In the genomic region with DNA sequence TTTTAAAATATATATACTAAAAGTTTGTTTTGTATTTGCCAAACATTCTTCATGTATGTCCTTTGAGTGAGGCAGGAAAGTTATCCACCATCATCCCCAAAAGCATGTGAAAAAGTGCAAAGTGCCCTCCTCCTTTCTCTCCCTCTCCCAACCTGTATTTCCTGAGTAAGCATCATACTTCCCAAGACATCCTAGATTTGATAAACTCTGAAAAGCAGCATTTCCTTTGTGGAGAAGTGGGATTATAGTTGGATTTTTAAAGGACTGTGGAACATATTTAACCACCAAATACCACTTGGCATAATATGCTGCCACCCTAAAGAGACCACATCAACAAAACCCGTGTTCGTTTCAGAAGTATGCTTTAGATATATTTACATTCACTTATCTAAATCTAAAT, we compare ENCODE assay signal across 9 cellular contexts. TPM values are rescaled to one million over a fixed set of nuclear protein-coding genes. Genes with fewer than 3 reads are reported as not detected.
DNase-seq lines count a peak whose midpoint lies in the region; ATAC-seq and TF ChIP-seq lines count a peak whose summit lies in the region.
"Had no signal": no experiment of that assay in that cellular context is flagged by ENCODE, and none has a peak within 500 bp of the region (broad histone marks: within the 10 kb centered on the region; RNA-seq: fewer than 3 reads in every experiment).

No MANE protein-coding gene starts in this region.

- TF ChIP-seq CTCF in endothelial cell (IDR thresholded peaks at IDR 0.05; ENCODE audit: unreplicated experiment) (no peak), upper lobe of left lung (IDR thresholded peaks at IDR 0.05) (no peak)

- no peak overlapping the region for H3K4me3 ChIP-seq in naive thymus-derived CD4-positive, alpha-beta T cell (ENCODE audit: low read length)
- H3K4me3 ChIP-seq in upper lobe of left lung = peak overlapping the region in 3 of 4 donors; percentile 39 to 51 (median 49)

- peaks cover 0 to 21% (median 5%) of the 10 kb centered on the region in 3 experiments for H3K36me3 ChIP-seq in naive thymus-derived CD4-positive, alpha-beta T cell (ENCODE audit: control insufficient read depth in 2 of 3, insufficient read depth in 3 of 3, low read length in 3 of 3)
- peaks cover 10 to 18% (median 14%) of the 10 kb centered on the region in 4 donors for H3K36me3 ChIP-seq in upper lobe of left lung

- peaks cover 0 to 24% of the 10 kb centered on the region in 2 donors for H3K4me1 ChIP-seq in naive thymus-derived CD4-positive, alpha-beta T cell (ENCODE audit: control insufficient read depth in 2 of 2, insufficient read depth in 2 of 2, low read length in 2 of 2)
- peaks cover 3 to 17% (median 7%) of the 10 kb centered on the region in 4 donors for H3K4me1 ChIP-seq in upper lobe of left lung

- POLR2A ChIA-PET in naive thymus-derived CD4-positive, alpha-beta T cell (lab: Charles Lee) = interaction anchor here (1.8 kb wide), 1 partner anchor 100 kb away, joined by 7 read pairs; no protein-coding TSS in a partner anchor
- POLR2A ChIA-PET in activated CD4-positive, alpha-beta memory T cell treated with anti-CD3 and anti-CD28 coated beads, Interleukin-2, amount 10 ng/mL, durations not matched to agents 7 days and 5 days (lab: Charles Lee) = no interaction called here

- H3K4me1 Mint-ChIP-seq in activated naive CD4-positive, alpha-beta T cell treated with anti-CD3 and anti-CD28 coated beads, Interleukin-2, amount 50 U/mL, for 24 hours = peaks cover 52% of the 10 kb centered on the region
- H3K4me1 Mint-ChIP-seq in activated naive CD4-positive, alpha-beta T cell treated with anti-CD3 and anti-CD28 coated beads, Interleukin-2, amount 10 ng/mL, durations not matched to agents 7 days and 5 days = peaks cover 56% of the 10 kb centered on the region
- peaks cover 21% of the 10 kb centered on the region for H3K4me1 Mint-ChIP-seq in endothelial cell (ENCODE audit: unreplicated experiment)
- peaks cover 18 to 67% (median 51%) of the 10 kb centered on the region in 7 donors for H3K4me1 Mint-ChIP-seq in naive thymus-derived CD4-positive, alpha-beta T cell
- H3K4me1 Mint-ChIP-seq in activated CD4-positive, alpha-beta memory T cell treated with anti-CD3 and anti-CD28 coated beads, Interleukin-2, amount 10 ng/mL, durations not matched to agents 7 days and 5 days = peaks cover 42% of the 10 kb centered on the region

- no peak for ATAC-seq in naive thymus-derived CD4-positive, alpha-beta T cell
- no peak for ATAC-seq in upper lobe of left lung (ENCODE audit: low FRiP score in 2 of 2)
- ATAC-seq in GM18907 (IDR thresholded peaks at IDR 0.05; ENCODE audit: unreplicated experiment) = no peak

- H3K27ac ChIP-seq in naive thymus-derived CD4-positive, alpha-beta T cell (ENCODE audit: low read depth, low read length) = no peak overlapping the region
- H3K27ac ChIP-seq in upper lobe of left lung = peak overlapping the region in 2 of 4 donors; percentile 0 to 44

- H3K27me3 ChIP-seq in naive thymus-derived CD4-positive, alpha-beta T cell (ENCODE audit: control insufficient read depth in 2 of 2, insufficient read depth in 2 of 2, low read length in 2 of 2) = no peaks in the 10 kb centered on the region
- H3K27me3 ChIP-seq in upper lobe of left lung = no peaks in the 10 kb centered on the region

- no peaks in the 10 kb centered on the region for H3K27me3 Mint-ChIP-seq in activated naive CD4-positive, alpha-beta T cell treated with anti-CD3 and anti-CD28 coated beads, Interleukin-2, amount 50 U/mL, for 24 hours
- H3K27me3 Mint-ChIP-seq in activated naive CD4-positive, alpha-beta T cell treated with anti-CD3 and anti-CD28 coated beads, Interleukin-2, amount 10 ng/mL, durations not matched to agents 7 days and 5 days = no peaks in the 10 kb centered on the region
- H3K27me3 Mint-ChIP-seq in endothelial cell (ENCODE audit: unreplicated experiment) = peaks cover 1% of the 10 kb centered on the region
- no peaks in the 10 kb centered on the region for H3K27me3 Mint-ChIP-seq in naive thymus-derived CD4-positive, alpha-beta T cell
- H3K27me3 Mint-ChIP-seq in activated CD4-positive, alpha-beta memory T cell treated with anti-CD3 and anti-CD28 coated beads, Interleukin-2, amount 10 ng/mL, durations not matched to agents 7 days and 5 days = no peaks in the 10 kb centered on the region

- DNase-seq in activated naive CD4-positive, alpha-beta T cell treated with anti-CD3 and anti-CD28 coated beads, Interleukin-2, amount 10 ng/mL, durations not matched to agents 7 days and 5 days = no peak
- DNase-seq in endothelial cell (ENCODE audit: low spot score) = no peak
- DNase-seq in naive thymus-derived CD4-positive, alpha-beta T cell = no peak
- DNase-seq in upper lobe of left lung = no peak
- DNase-seq in T-helper 1 cell = no peak
- DNase-seq in activated CD4-positive, alpha-beta memory T cell treated with anti-CD3 and anti-CD28 coated beads, Interleukin-2, amount 10 ng/mL, durations not matched to agents 7 days and 5 days = no peak
- DNase-seq: NCI-H1092 had no signal

- H3K9me3 Mint-ChIP-seq in activated naive CD4-positive, alpha-beta T cell treated with anti-CD3 and anti-CD28 coated beads, Interleukin-2, amount 50 U/mL, for 24 hours = no peaks in the 10 kb centered on the region
- no peaks in the 10 kb centered on the region for H3K9me3 Mint-ChIP-seq in activated naive CD4-positive, alpha-beta T cell treated with anti-CD3 and anti-CD28 coated beads, Interleukin-2, amount 10 ng/mL, durations not matched to agents 7 days and 5 days
- H3K9me3 Mint-ChIP-seq in endothelial cell (ENCODE audit: unreplicated experiment) = no peaks in the 10 kb centered on the region
- peaks cover 0 to 3% (median 0%) of the 10 kb centered on the region in 11 donors for H3K9me3 Mint-ChIP-seq in naive thymus-derived CD4-positive, alpha-beta T cell
- no peaks in the 10 kb centered on the region for H3K9me3 Mint-ChIP-seq in activated CD4-positive, alpha-beta memory T cell treated with anti-CD3 and anti-CD28 coated beads, Interleukin-2, amount 10 ng/mL, durations not matched to agents 7 days and 5 days

- WGBS in upper lobe of left lung, 2 donors = 40 to 42% methylated on average over 2 of the region's 2 CpGs

- intact Hi-C loops in naive thymus-derived CD4-positive, alpha-beta T cell (cut with micrococcal nuclease) = loop anchor here (5.0 to 10.0 kb wide), 3 partner anchors 363 to 438 kb away; a partner anchor contains a TSS

- H3K9me3 ChIP-seq in naive thymus-derived CD4-positive, alpha-beta T cell (ENCODE audit: control insufficient read depth in 2 of 3, low read length in 3 of 3) = no peaks in the 10 kb centered on the region
- H3K9me3 ChIP-seq in upper lobe of left lung = no peaks in the 10 kb centered on the region

- H3K4me3 Mint-ChIP-seq in activated naive CD4-positive, alpha-beta T cell treated with anti-CD3 and anti-CD28 coated beads, Interleukin-2, amount 50 U/mL, for 24 hours = peak overlapping the region; percentile 36
- H3K4me3 Mint-ChIP-seq in activated naive CD4-positive, alpha-beta T cell treated with anti-CD3 and anti-CD28 coated beads, Interleukin-2, amount 10 ng/mL, durations not matched to agents 7 days and 5 days = no peak overlapping the region
- H3K4me3 Mint-ChIP-seq in endothelial cell (ENCODE audit: unreplicated experiment) = no peak overlapping the region
- H3K4me3 Mint-ChIP-seq in naive thymus-derived CD4-positive, alpha-beta T cell = peak overlapping the region in 9 of 10 donors; percentile 20 to 100 (median 71)
- H3K4me3 Mint-ChIP-seq in activated CD4-positive, alpha-beta memory T cell treated with anti-CD3 and anti-CD28 coated beads, Interleukin-2, amount 10 ng/mL, durations not matched to agents 7 days and 5 days = no peak overlapping the region

- no peak for TF ChIP-seq POLR2A in upper lobe of left lung (IDR thresholded peaks at IDR 0.05)

- H3K36me3 Mint-ChIP-seq in activated naive CD4-positive, alpha-beta T cell treated with anti-CD3 and anti-CD28 coated beads, Interleukin-2, amount 50 U/mL, for 24 hours = peaks cover 7% of the 10 kb centered on the region
- peaks cover 31% of the 10 kb centered on the region for H3K36me3 Mint-ChIP-seq in activated naive CD4-positive, alpha-beta T cell treated with anti-CD3 and anti-CD28 coated beads, Interleukin-2, amount 10 ng/mL, durations not matched to agents 7 days and 5 days
- peaks cover 6% of the 10 kb centered on the region for H3K36me3 Mint-ChIP-seq in endothelial cell (ENCODE audit: low read depth, unreplicated experiment)
- H3K36me3 Mint-ChIP-seq in naive thymus-derived CD4-positive, alpha-beta T cell = peaks cover 3 to 26% (median 11%) of the 10 kb centered on the region in 5 donors
- peaks cover 37% of the 10 kb centered on the region for H3K36me3 Mint-ChIP-seq in activated CD4-positive, alpha-beta memory T cell treated with anti-CD3 and anti-CD28 coated beads, Interleukin-2, amount 10 ng/mL, durations not matched to agents 7 days and 5 days (ENCODE audit: low read depth)

- CTCF ChIA-PET in activated naive CD4-positive, alpha-beta T cell treated with anti-CD3 and anti-CD28 coated beads, Interleukin-2, amount 10 ng/mL, durations not matched to agents 7 days and 5 days (lab: Charles Lee) = no interaction called here
- CTCF ChIA-PET in naive thymus-derived CD4-positive, alpha-beta T cell (lab: Charles Lee) = no interaction called here
- CTCF ChIA-PET in activated CD4-positive, alpha-beta memory T cell treated with anti-CD3 and anti-CD28 coated beads, Interleukin-2, amount 10 ng/mL, durations not matched to agents 7 days and 5 days (lab: Charles Lee) = interaction anchor here (9.6 kb wide), 1 partner anchor 174 kb away, joined by 204 read pairs; no protein-coding TSS in a partner anchor

- no peak overlapping the region for H3K27ac Mint-ChIP-seq in activated naive CD4-positive, alpha-beta T cell treated with anti-CD3 and anti-CD28 coated beads, Interleukin-2, amount 50 U/mL, for 24 hours
- no peak overlapping the region for H3K27ac Mint-ChIP-seq in activated naive CD4-positive, alpha-beta T cell treated with anti-CD3 and anti-CD28 coated beads, Interleukin-2, amount 10 ng/mL, durations not matched to agents 7 days and 5 days
- peak overlapping the region; percentile 37 for H3K27ac Mint-ChIP-seq in endothelial cell (ENCODE audit: unreplicated experiment)
- peak overlapping the region in 1 of 9 donors; percentile 10 for H3K27ac Mint-ChIP-seq in naive thymus-derived CD4-positive, alpha-beta T cell
- H3K27ac Mint-ChIP-seq in activated CD4-positive, alpha-beta memory T cell treated with anti-CD3 and anti-CD28 coated beads, Interleukin-2, amount 10 ng/mL, durations not matched to agents 7 days and 5 days = no peak overlapping the region

- TF ChIP-seq EP300 in upper lobe of left lung (IDR thresholded peaks at IDR 0.05) = no peak

RNA-seq across cellular contexts. Expression of a gene that starts 36.9 kb away (rescaled TPM):
- total RNA-seq in endothelial cell (ENCODE audit: unreplicated experiment) (57.7 TPM), upper lobe of left lung (10 to 100 TPM; 24.1 to 85.0 (median 47.2) TPM)
- 10 to 100 TPM; 31.6 to 61.6 (median 33.2) TPM for total RNA-seq in naive thymus-derived CD4-positive, alpha-beta T cell
- polyA plus RNA-seq in naive thymus-derived CD4-positive, alpha-beta T cell = 10 to 100 TPM; 47.9 to 52.9 TPM
- 10 to 100 TPM; 37.1 to 40.0 TPM for total RNA-seq in activated CD4-positive, alpha-beta memory T cell treated with anti-CD3 and anti-CD28 coated beads, Interleukin-2, amount 10 ng/mL, durations not matched to agents 7 days and 5 days

RNA-seq across cellular contexts. Expression of a gene that starts 44.6 kb away (rescaled TPM):
- total RNA-seq in endothelial cell (ENCODE audit: unreplicated experiment) (not detected), upper lobe of left lung (under 1 TPM in 1 of 6 donors, not detected in 5; 0.59 TPM)
- not detected for total RNA-seq in naive thymus-derived CD4-positive, alpha-beta T cell
- not detected for polyA plus RNA-seq in naive thymus-derived CD4-positive, alpha-beta T cell
- total RNA-seq in activated CD4-positive, alpha-beta memory T cell treated with anti-CD3 and anti-CD28 coated beads, Interleukin-2, amount 10 ng/mL, durations not matched to agents 7 days and 5 days = not detected

RNA-seq across cellular contexts. Expression of a gene that starts 50.1 kb away (rescaled TPM):
- total RNA-seq in endothelial cell (ENCODE audit: unreplicated experiment) = not detected
- not detected for total RNA-seq in naive thymus-derived CD4-positive, alpha-beta T cell
- polyA plus RNA-seq in naive thymus-derived CD4-positive, alpha-beta T cell = not detected
- not detected for total RNA-seq in upper lobe of left lung
- not detected for total RNA-seq in activated CD4-positive, alpha-beta memory T cell treated with anti-CD3 and anti-CD28 coated beads, Interleukin-2, amount 10 ng/mL, durations not matched to agents 7 days and 5 days

Comparison
In these comparisons a context has a peak if more than half of its experiments do, and no peak if none do; other contexts are left out.
1. H3K4me3 Mint-ChIP-seq: peak in activated naive CD4-positive, alpha-beta T cell treated with anti-CD3 and anti-CD28 coated beads, Interleukin-2, amount 50 U/mL, for 24 hours (single experiment) and naive thymus-derived CD4-positive, alpha-beta T cell (9 of 10); none in activated naive CD4-positive, alpha-beta T cell treated with anti-CD3 and anti-CD28 coated beads, Interleukin-2, amount 10 ng/mL, durations not matched to agents 7 days and 5 days (single experiment), endothelial cell (single experiment) and activated CD4-positive, alpha-beta memory T cell treated with anti-CD3 and anti-CD28 coated beads, Interleukin-2, amount 10 ng/mL, durations not matched to agents 7 days and 5 days (single experiment).